26 cellular contexts compared by ENCODE assay signal in the genomic region with DNA sequence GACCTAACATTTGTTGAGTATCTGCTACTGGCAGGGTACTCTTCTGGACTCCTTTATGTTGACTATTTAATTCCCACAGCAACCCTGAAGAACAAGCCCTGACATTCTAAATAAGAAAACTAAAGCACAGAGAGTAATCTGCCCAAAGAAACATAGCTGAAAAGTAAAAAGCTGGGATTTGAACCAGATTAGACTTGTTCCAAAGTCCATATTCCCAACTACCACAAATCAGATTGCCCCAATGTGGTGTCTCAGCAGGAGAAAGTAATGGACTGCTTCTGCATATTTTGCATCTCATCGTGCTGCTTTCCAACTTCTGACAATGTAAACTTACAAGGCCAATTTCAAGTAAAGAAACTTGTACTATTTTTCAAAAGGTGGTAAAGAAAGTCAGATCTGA.
"Had no signal": no experiment of that assay in that cellular context is flagged by ENCODE, and none has a peak within 500 bp of the region (broad histone marks: within the 10 kb centered on the region; RNA-seq: fewer than 3 reads in every experiment).

No MANE protein-coding gene starts in this region.

- ATAC-seq: gastrocnemius medialis; heart left ventricle; left colon; naive thymus-derived CD4-positive, alpha-beta T cell; sciatic nerve; stimulated activated naive CD8-positive, alpha-beta T cell treated with anti-CD3 and anti-CD28 coated beads, Interleukin-15, amount 100 ng/mL, for 72 hours had no signal

- H3K27me3 ChIP-seq: gastrocnemius medialis, heart left ventricle, neural progenitor cell, thyroid gland, vagina had no signal

- FAIRE-seq: islet of Langerhans had no signal

- H3K4me2 ChIP-seq: neural progenitor cell, smooth muscle cell had no signal

- H3K4me1 ChIP-seq: gastrocnemius medialis, neural progenitor cell, thyroid gland had no signal

- H3K9me3 ChIP-seq: gastrocnemius medialis, heart left ventricle, thyroid gland, vagina had no signal

- H3K27ac ChIP-seq: coronary artery, gastrocnemius medialis, neural progenitor cell, parathyroid adenoma, thyroid gland, vagina had no signal

- DNase-seq: dermis blood vessel endothelial cell; effector memory CD4-positive, alpha-beta T cell; erythroblast; foreskin fibroblast; gastrocnemius medialis; heart left ventricle; hippocampal formation; kidney glomerular epithelial cell; left colon; mesenchymal stem cell; naive thymus-derived CD4-positive, alpha-beta T cell; stimulated activated CD4-positive, alpha-beta T cell treated with anti-CD3 and anti-CD28 coated beads, Interleukin-12 subunit alpha, Interleukin-12 subunit beta, amount 100 ng/mL, for 4 hours; stimulated activated CD4-positive, alpha-beta T cell treated with anti-CD3 and anti-CD28 coated beads, Interleukin-1b, Interleukin-23, amount 100 ng/mL, for 48 hours; stimulated activated CD4-positive, alpha-beta T cell treated with anti-CD3 and anti-CD28 coated beads, Interleukin-4, amount 100 ng/mL, for 1 hour; stimulated activated CD8-positive, alpha-beta memory T cell treated with anti-CD3 and anti-CD28 coated beads, Interleukin-4, amount 100 ng/mL, for 48 hours; stimulated activated naive CD4-positive, alpha-beta T cell; stimulated activated naive CD8-positive, alpha-beta T cell treated with anti-CD3 and anti-CD28 coated beads, Interleukin-15, amount 100 ng/mL, for 72 hours; thyroid gland; trophoblast cell had no signal

- H3K4me3 ChIP-seq: coronary artery, gastrocnemius medialis, heart left ventricle, neural progenitor cell, smooth muscle cell, thyroid gland, vagina had no signal
